26 cellular contexts compared by ENCODE assay signal in genomic region chr13:68708336-68708908, GRCh38.
DNase-seq lines count a peak whose midpoint lies in the region; ATAC-seq, FAIRE-seq and TF ChIP-seq lines count a peak whose summit lies in the region.
"Had no signal": no experiment of that assay in that cellular context is flagged by ENCODE, and none has a peak within 500 bp of the region (broad histone marks: within the 10 kb centered on the region; RNA-seq: fewer than 3 reads in every experiment).

No MANE protein-coding gene starts in this region.

- intact Hi-C loops in naive thymus-derived CD4-positive, alpha-beta T cell (cut with micrococcal nuclease), result no loop called here

- H3K9ac ChIP-seq in mesenchymal stem cell (ENCODE audit: low read length), result no peak overlapping the region
- H3K9ac ChIP-seq: BLaER1 treated with 17β-estradiol and CSF1 and Interleukin-3, amounts not matched to agents 10 nM and 100 nM; SK-N-SH had no signal

- H4K91ac ChIP-seq in mesenchymal stem cell (ENCODE audit: low read length), result no peak overlapping the region

- H3K4me2 ChIP-seq in mesenchymal stem cell (ENCODE audit: low read length, poor library complexity, severe bottlenecking), result no peak overlapping the region
- H3K4me2 ChIP-seq: BLaER1 treated with 17β-estradiol and CSF1 and Interleukin-3, amounts not matched to agents 10 nM and 100 nM; PC-9; SK-N-SH had no signal

- H3K79me1 ChIP-seq in mesenchymal stem cell (replicated peaks; ENCODE audit: low read length, poor library complexity, severe bottlenecking), result no peaks in the 10 kb centered on the region

- H3K23ac ChIP-seq in mesenchymal stem cell (ENCODE audit: low read length in 2 of 2), result no peak overlapping the region

- peak overlapping the region; percentile 37 for H4K8ac ChIP-seq in mesenchymal stem cell (ENCODE audit: low read length)

- no peak overlapping the region for H2BK15ac ChIP-seq in mesenchymal stem cell (ENCODE audit: low read depth, poor library complexity, severe bottlenecking)

- H3K9me3 Mint-ChIP-seq in CD8-positive, alpha-beta memory T cell, result peaks cover 9 to 38% (median 14%) of the 10 kb centered on the region in 5 donors
- H3K9me3 Mint-ChIP-seq in naive thymus-derived CD4-positive, alpha-beta T cell, result peaks cover 3 to 23% (median 12%) of the 10 kb centered on the region in 11 donors

- no peak overlapping the region for H3K27ac Mint-ChIP-seq in CD8-positive, alpha-beta memory T cell
- no peak overlapping the region for H3K27ac Mint-ChIP-seq in naive thymus-derived CD4-positive, alpha-beta T cell
- H3K27ac Mint-ChIP-seq: CD4-positive, alpha-beta memory T cell; T-cell had no signal

- H2AFZ ChIP-seq in mesenchymal stem cell (ENCODE audit: low read depth, low read length), result no peak overlapping the region
- H2AFZ ChIP-seq: PC-9 had no signal

- no peak for ATAC-seq in HG02642 (IDR thresholded peaks at IDR 0.05; ENCODE audit: poor library complexity, unreplicated experiment)
- ATAC-seq in HG03354 (IDR thresholded peaks at IDR 0.05; ENCODE audit: poor library complexity, severe bottlenecking, unreplicated experiment), result no peak
- ATAC-seq in naive thymus-derived CD4-positive, alpha-beta T cell, result no peak
- ATAC-seq: GM12878, HCT116, T-cell had no signal

- H3K27ac ChIP-seq in CD8-positive, alpha-beta memory T cell (ENCODE audit: low read depth, low read length), result peak overlapping the region; percentile 9
- H3K27ac ChIP-seq in mesenchymal stem cell (ENCODE audit: low read length, poor library complexity, severe bottlenecking), result no peak overlapping the region
- H3K27ac ChIP-seq in naive thymus-derived CD4-positive, alpha-beta T cell (ENCODE audit: low read depth, low read length), result no peak overlapping the region
- H3K27ac ChIP-seq: BLaER1 treated with 17β-estradiol and CSF1 and Interleukin-3, amounts not matched to agents 10 nM and 100 nM; PC-9 had no signal

- no peak overlapping the region for H3K4me3 Mint-ChIP-seq in CD8-positive, alpha-beta memory T cell
- no peak overlapping the region for H3K4me3 Mint-ChIP-seq in naive thymus-derived CD4-positive, alpha-beta T cell
- H3K4me3 Mint-ChIP-seq: CD4-positive, alpha-beta memory T cell; IgD-negative memory B cell; T-cell had no signal

- no peaks in the 10 kb centered on the region for H3K9me3 ChIP-seq in CD8-positive, alpha-beta memory T cell (ENCODE audit: low read length)
- peaks cover 3% of the 10 kb centered on the region for H3K9me3 ChIP-seq in mesenchymal stem cell (ENCODE audit: control insufficient read depth, low read length)
- H3K9me3 ChIP-seq in naive thymus-derived CD4-positive, alpha-beta T cell (ENCODE audit: control insufficient read depth in 2 of 3, low read length in 3 of 3), result peaks cover 0 to 4% (median 0%) of the 10 kb centered on the region in 3 experiments
- H3K9me3 ChIP-seq: SK-N-SH had no signal

- H3K4me1 Mint-ChIP-seq in CD8-positive, alpha-beta memory T cell, result no peaks in the 10 kb centered on the region
- no peaks in the 10 kb centered on the region for H3K4me1 Mint-ChIP-seq in naive thymus-derived CD4-positive, alpha-beta T cell
- H3K4me1 Mint-ChIP-seq: CD4-positive, alpha-beta memory T cell; IgD-negative memory B cell; T-cell had no signal

- H3K36me3 ChIP-seq in CD8-positive, alpha-beta memory T cell (ENCODE audit: insufficient read depth, low read length), result no peaks in the 10 kb centered on the region
- H3K36me3 ChIP-seq in mesenchymal stem cell (ENCODE audit: control insufficient read depth in 1 of 2, insufficient read depth in 2 of 2, low read depth in 1 of 2, low read length in 2 of 2), result no peaks in the 10 kb centered on the region
- H3K36me3 ChIP-seq in naive thymus-derived CD4-positive, alpha-beta T cell (ENCODE audit: control insufficient read depth in 2 of 3, insufficient read depth in 3 of 3, low read length in 3 of 3), result no peaks in the 10 kb centered on the region
- H3K36me3 ChIP-seq: BLaER1 treated with 17β-estradiol and CSF1 and Interleukin-3, amounts not matched to agents 10 nM and 100 nM had no signal

- H2BK5ac ChIP-seq in mesenchymal stem cell (ENCODE audit: low read depth, low read length, poor library complexity, severe bottlenecking), result no peak overlapping the region

- no peak overlapping the region for H3K4ac ChIP-seq in mesenchymal stem cell (ENCODE audit: low read depth in 1 of 2, low read length in 2 of 2)

- CTCF ChIA-PET in CD8-positive, alpha-beta memory T cell (lab: Charles Lee), result no interaction called here
- CTCF ChIA-PET in naive thymus-derived CD4-positive, alpha-beta T cell (lab: Charles Lee), result no interaction called here

- H3K36me3 Mint-ChIP-seq in CD8-positive, alpha-beta memory T cell, result no peaks in the 10 kb centered on the region
- no peaks in the 10 kb centered on the region for H3K36me3 Mint-ChIP-seq in naive thymus-derived CD4-positive, alpha-beta T cell
- H3K36me3 Mint-ChIP-seq: CD4-positive, alpha-beta memory T cell; IgD-negative memory B cell; T-cell had no signal

- peak overlapping the region in 1 of 2 experiments; percentile 33 for H3K18ac ChIP-seq in mesenchymal stem cell (ENCODE audit: low read depth in 1 of 2, low read length in 2 of 2)

- TF ChIP-seq POLR2A in H54 (IDR thresholded peaks at IDR 0.05; ENCODE audit: low read depth, low read length), result no peak

- no peak overlapping the region for H2BK12ac ChIP-seq in mesenchymal stem cell (ENCODE audit: low read length in 2 of 2)

- no peak overlapping the region for H2BK120ac ChIP-seq in mesenchymal stem cell (ENCODE audit: low read depth, low read length)

- peak; percentile 36 for FAIRE-seq in H54 (lab: Jason Lieb, UNC)
- FAIRE-seq: GM12878 had no signal

- 97% methylated on average over 16 of the region's 16 CpGs for WGBS in mesenchymal stem cell

- H3K14ac ChIP-seq in mesenchymal stem cell (ENCODE audit: low read length in 2 of 2), result no peak overlapping the region

- H3K27me3 Mint-ChIP-seq in CD8-positive, alpha-beta memory T cell, result no peaks in the 10 kb centered on the region
- no peaks in the 10 kb centered on the region for H3K27me3 Mint-ChIP-seq in naive thymus-derived CD4-positive, alpha-beta T cell
- H3K27me3 Mint-ChIP-seq: CD4-positive, alpha-beta memory T cell; IgD-negative memory B cell; T-cell had no signal

- H3K4me1 ChIP-seq in CD8-positive, alpha-beta memory T cell (ENCODE audit: insufficient read depth, low read length), result no peaks in the 10 kb centered on the region
- no peaks in the 10 kb centered on the region for H3K4me1 ChIP-seq in mesenchymal stem cell (ENCODE audit: control insufficient read depth, insufficient read depth, low read depth, low read length)
- H3K4me1 ChIP-seq in naive thymus-derived CD4-positive, alpha-beta T cell (ENCODE audit: control insufficient read depth in 2 of 2, insufficient read depth in 2 of 2, low read length in 2 of 2), result no peaks in the 10 kb centered on the region
- H3K4me1 ChIP-seq: BLaER1 treated with 17β-estradiol and CSF1 and Interleukin-3, amounts not matched to agents 10 nM and 100 nM had no signal

- POLR2A ChIA-PET in CD8-positive, alpha-beta memory T cell (lab: Charles Lee), result no interaction called here
- POLR2A ChIA-PET in naive thymus-derived CD4-positive, alpha-beta T cell (lab: Charles Lee), result no interaction called here

- H3K27me3 ChIP-seq in CD8-positive, alpha-beta memory T cell (ENCODE audit: insufficient read depth, low read length, poor library complexity, severe bottlenecking), result no peaks in the 10 kb centered on the region
- H3K27me3 ChIP-seq in mesenchymal stem cell (ENCODE audit: control insufficient read depth in 1 of 2, insufficient read depth in 1 of 2, low read length in 2 of 2), result no peaks in the 10 kb centered on the region
- H3K27me3 ChIP-seq in naive thymus-derived CD4-positive, alpha-beta T cell (ENCODE audit: control insufficient read depth in 2 of 2, insufficient read depth in 2 of 2, low read length in 2 of 2), result no peaks in the 10 kb centered on the region
- H3K27me3 ChIP-seq: BLaER1 treated with 17β-estradiol and CSF1 and Interleukin-3, amounts not matched to agents 10 nM and 100 nM had no signal

- H3K4me3 ChIP-seq in CD8-positive, alpha-beta memory T cell (ENCODE audit: low read length), result no peak overlapping the region
- no peak overlapping the region for H3K4me3 ChIP-seq in mesenchymal stem cell (ENCODE audit: insufficient read depth in 1 of 2, low read depth in 1 of 2, low read length in 2 of 2)
- H3K4me3 ChIP-seq in naive thymus-derived CD4-positive, alpha-beta T cell (ENCODE audit: low read length), result no peak overlapping the region
- H3K4me3 ChIP-seq: BLaER1 treated with 17β-estradiol and CSF1 and Interleukin-3, amounts not matched to agents 10 nM and 100 nM; GM12878; PC-9 had no signal

- DNase-seq in CD8-positive, alpha-beta memory T cell, result no peak
- DNase-seq in H54 (ENCODE audit: insufficient read length, low spot score) (no peak), UCSD-AML1 (lab: John Stamatoyannopoulos, UW; ENCODE audit: unreplicated experiment) (peak; percentile 2), mesenchymal stem cell (no peak), NCI-H146 treated with DMSO at 0.1 percent for 48 hours (lab: John Stamatoyannopoulos, UW; ENCODE audit: unreplicated experiment) (no peak)
- no peak for DNase-seq in naive thymus-derived CD4-positive, alpha-beta T cell
- DNase-seq: 8988T; Calu3; CD4-positive, alpha-beta memory T cell; DMS153; EL; Kasumi-1; NCI-H1048; NCI-H1417 treated with DMSO at 0.1 percent for 48 hours; NCI-H1930; PC-9; RPMI8226; SIG-M5; SK-N-SH; T-cell had no signal

- no peak overlapping the region for H2AK5ac ChIP-seq in mesenchymal stem cell (ENCODE audit: low read length, severe bottlenecking)
